1 cellular context compared by ENCODE assay signal in the genomic region with DNA sequence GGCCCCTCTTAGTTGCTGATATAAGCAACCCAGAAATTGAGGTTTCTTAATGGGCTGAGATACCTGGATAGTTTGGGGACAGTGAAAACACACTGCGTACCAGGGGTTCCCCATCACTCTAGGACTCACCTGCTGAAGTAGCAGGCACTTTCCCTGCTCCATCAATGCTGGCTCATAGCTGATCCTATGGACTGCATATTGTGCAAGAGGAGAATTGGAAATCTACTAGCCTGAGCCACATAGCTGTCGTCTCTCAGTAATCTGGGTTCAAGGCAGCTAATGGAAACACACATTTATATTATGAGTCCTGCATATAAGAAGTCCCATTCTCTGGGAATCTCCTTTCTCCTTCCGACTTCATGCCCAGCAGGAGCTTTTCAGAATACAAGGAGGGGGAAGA.
TF ChIP-seq lines count a peak whose summit lies in the region.

No MANE protein-coding gene starts in this region.

TF ChIP-seq in HepG2, 621 proteins besides CTCF, POLR2A, EP300 and RAD21 (continued from another document):
- TF ChIP-seq GTF2F1 (IDR thresholded peaks at IDR 0.05; ENCODE audit: low read length), result no peak
- no peak for TF ChIP-seq SSRP1 (CRISPR knock-in tag; IDR thresholded peaks at IDR 0.05)
- TF ChIP-seq, protein P1, sequence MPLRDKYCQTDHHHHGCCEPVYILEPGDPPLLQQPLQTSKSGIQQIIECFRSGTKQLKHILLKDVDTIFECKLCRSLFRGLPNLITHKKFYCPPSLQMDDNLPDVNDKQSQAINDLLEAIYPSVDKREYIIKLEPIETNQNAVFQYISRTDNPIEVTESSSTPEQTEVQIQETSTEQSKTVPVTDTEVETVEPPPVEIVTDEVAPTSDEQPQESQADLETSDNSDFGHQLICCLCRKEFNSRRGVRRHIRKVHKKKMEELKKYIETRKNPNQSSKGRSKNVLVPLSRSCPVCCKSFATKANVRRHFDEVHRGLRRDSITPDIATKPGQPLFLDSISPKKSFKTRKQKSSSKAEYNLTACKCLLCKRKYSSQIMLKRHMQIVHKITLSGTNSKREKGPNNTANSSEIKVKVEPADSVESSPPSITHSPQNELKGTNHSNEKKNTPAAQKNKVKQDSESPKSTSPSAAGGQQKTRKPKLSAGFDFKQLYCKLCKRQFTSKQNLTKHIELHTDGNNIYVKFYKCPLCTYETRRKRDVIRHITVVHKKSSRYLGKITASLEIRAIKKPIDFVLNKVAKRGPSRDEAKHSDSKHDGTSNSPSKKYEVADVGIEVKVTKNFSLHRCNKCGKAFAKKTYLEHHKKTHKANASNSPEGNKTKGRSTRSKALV (CRISPR knock-in tag; IDR thresholded peaks at IDR 0.05), result no peak
- peak; percentile 95 for TF ChIP-seq CEBPB (IDR thresholded peaks at IDR 0.05; ENCODE audit: borderline replicate concordance, low read depth, low read length)
- TF ChIP-seq ZNF629 (CRISPR knock-in tag; conservative IDR thresholded peaks at IDR 0.05), result no peak
